13 cellular contexts compared by ENCODE assay signal in the genomic region with DNA sequence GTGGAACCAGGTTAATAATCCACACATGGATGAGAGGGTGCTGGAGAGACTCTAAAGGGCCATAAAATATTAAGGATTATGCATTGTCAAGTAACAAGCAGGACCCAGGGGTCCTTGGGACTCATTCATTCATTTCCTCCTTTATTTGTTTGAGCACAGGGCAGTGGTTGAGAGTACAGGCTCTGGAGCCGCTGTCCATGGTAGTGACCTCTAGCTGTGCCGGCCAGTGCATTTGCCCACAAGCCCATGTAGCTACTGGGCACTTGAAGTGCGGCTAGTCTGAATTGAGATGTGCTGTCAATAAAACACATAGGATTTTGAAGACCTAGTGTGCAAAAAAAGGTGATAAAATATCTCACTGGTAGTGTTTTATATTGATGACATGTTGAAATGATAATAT.
DNase-seq lines count a peak whose midpoint lies in the region; ATAC-seq and TF ChIP-seq lines count a peak whose summit lies in the region.
"Had no signal": no experiment of that assay in that cellular context is flagged by ENCODE, and none has a peak within 500 bp of the region (broad histone marks: within the 10 kb centered on the region; RNA-seq: fewer than 3 reads in every experiment).

No MANE protein-coding gene starts in this region.

- peaks cover 0 to 8% of the 10 kb centered on the region in 2 donors for H3K27me3 ChIP-seq in left lung
- H3K27me3 ChIP-seq: body of pancreas, pancreas had no signal

- no peak overlapping the region for H3K4me3 ChIP-seq in choroid plexus epithelial cell (ENCODE audit: low read depth, low read length)
- H3K4me3 ChIP-seq in left lung, result no peak overlapping the region
- H3K4me3 ChIP-seq: body of pancreas, pancreas had no signal

- TF ChIP-seq CTCF in choroid plexus epithelial cell (conservative IDR thresholded peaks at IDR 0.05; ENCODE audit: low read depth, low read length) (no peak), left lung (IDR thresholded peaks at IDR 0.05) (no peak), GM20000 (IDR thresholded peaks at IDR 0.05; ENCODE audit: extremely low read depth, missing control alignments) (no peak)

- no peaks in the 10 kb centered on the region for H3K4me1 ChIP-seq in left lung
- H3K4me1 ChIP-seq: body of pancreas, pancreas had no signal

- intact Hi-C loops in left lung (cut with DNase I), result no loop called here

- ATAC-seq in left lung (peak; percentile 62), GM19328 (IDR thresholded peaks at IDR 0.05; ENCODE audit: unreplicated experiment) (no peak)
- ATAC-seq: activated CD8-positive, alpha-beta T cell treated with anti-CD3 and anti-CD28 coated beads, Interleukin-2, amount 10 ng/mL, durations not matched to agents 7 days and 5 days; body of pancreas had no signal

- no peak overlapping the region for H3K27ac ChIP-seq in left lung
- H3K27ac ChIP-seq: body of pancreas, C4-2B, pancreas had no signal

- DNase-seq in AG20443 (ENCODE audit: low spot score), result peak; percentile 68
- peak; percentile 31 for DNase-seq in M059J (ENCODE audit: low read depth)
- DNase-seq in choroid plexus epithelial cell (ENCODE audit: low read depth), result peak; percentile 74
- DNase-seq in left lung, result no peak
- no peak for DNase-seq in GM20000 (ENCODE audit: low spot score)
- no peak for DNase-seq in SK-N-DZ (ENCODE audit: low spot score)
- no peak for DNase-seq in DMS79 treated with DMSO at 0.1 percent for 48 hours (lab: John Stamatoyannopoulos, UW)
- DNase-seq: activated CD8-positive, alpha-beta T cell treated with anti-CD3 and anti-CD28 coated beads, Interleukin-2, amount 10 ng/mL, durations not matched to agents 7 days and 5 days; body of pancreas; NCI-H1930; pancreas had no signal

- no peaks in the 10 kb centered on the region for H3K36me3 ChIP-seq in left lung
- H3K36me3 ChIP-seq: pancreas had no signal

- H3K9me3 ChIP-seq in left lung, result no peaks in the 10 kb centered on the region
- H3K9me3 ChIP-seq: body of pancreas, pancreas had no signal

Comparison
In these comparisons a context has a peak if more than half of its experiments do, and no peak if none do; other contexts are left out.
1. DNase-seq: peak in AG20443 (single experiment), M059J (single experiment) and choroid plexus epithelial cell (single experiment); none in left lung (0 of 2), GM20000 (single experiment), SK-N-DZ (single experiment) and DMS79 treated with DMSO at 0.1 percent for 48 hours (single experiment).